1 cellular context compared by ENCODE assay signal in the genomic region with DNA sequence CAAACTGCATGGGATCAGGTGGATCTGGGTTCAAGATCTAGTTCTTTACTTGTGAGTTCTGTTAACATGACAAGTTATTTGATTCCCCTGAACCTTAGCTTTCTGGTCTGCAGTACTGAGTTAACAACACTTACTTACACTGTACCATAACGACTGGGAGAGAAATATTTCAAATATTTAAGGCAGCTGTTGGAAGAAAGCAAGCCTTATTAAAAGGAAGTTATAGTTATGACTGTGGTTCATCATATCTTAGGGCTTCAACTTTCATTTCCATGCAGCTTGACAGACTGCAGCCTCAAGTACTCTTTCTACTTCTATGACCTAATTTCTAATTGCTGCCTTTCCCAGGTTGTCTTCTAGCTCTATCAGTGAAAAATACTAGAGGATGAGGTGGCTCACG.
TF ChIP-seq lines count a peak whose summit lies in the region.

No MANE protein-coding gene starts in this region.

TF ChIP-seq in IMR-90, 13 proteins besides CTCF, POLR2A, EP300 and RAD21:
- TF ChIP-seq CEBPB (IDR thresholded peaks at IDR 0.05; ENCODE audit: low read depth, low read length) (no peak), MAFK (IDR thresholded peaks at IDR 0.05; ENCODE audit: low read depth, low read length) (no peak), RCOR1 (IDR thresholded peaks at IDR 0.05; ENCODE audit: insufficient replicate concordance, low read length) (no peak), MAZ (IDR thresholded peaks at IDR 0.05; ENCODE audit: borderline replicate concordance, low read depth, low read length) (no peak), BHLHE40 (IDR thresholded peaks at IDR 0.05; ENCODE audit: low read depth, low read length) (no peak), CHD1 (IDR thresholded peaks at IDR 0.05; ENCODE audit: low read depth, low read length) (no peak), NFE2L2 (IDR thresholded peaks at IDR 0.05; ENCODE audit: low read depth, low read length) (no peak)
- TF ChIP-seq, protein P1, sequence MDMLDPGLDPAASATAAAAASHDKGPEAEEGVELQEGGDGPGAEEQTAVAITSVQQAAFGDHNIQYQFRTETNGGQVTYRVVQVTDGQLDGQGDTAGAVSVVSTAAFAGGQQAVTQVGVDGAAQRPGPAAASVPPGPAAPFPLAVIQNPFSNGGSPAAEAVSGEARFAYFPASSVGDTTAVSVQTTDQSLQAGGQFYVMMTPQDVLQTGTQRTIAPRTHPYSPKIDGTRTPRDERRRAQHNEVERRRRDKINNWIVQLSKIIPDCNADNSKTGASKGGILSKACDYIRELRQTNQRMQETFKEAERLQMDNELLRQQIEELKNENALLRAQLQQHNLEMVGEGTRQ (IDR thresholded peaks at IDR 0.05; ENCODE audit: low read depth, low read length), result no peak
- TF ChIP-seq, protein P2, sequence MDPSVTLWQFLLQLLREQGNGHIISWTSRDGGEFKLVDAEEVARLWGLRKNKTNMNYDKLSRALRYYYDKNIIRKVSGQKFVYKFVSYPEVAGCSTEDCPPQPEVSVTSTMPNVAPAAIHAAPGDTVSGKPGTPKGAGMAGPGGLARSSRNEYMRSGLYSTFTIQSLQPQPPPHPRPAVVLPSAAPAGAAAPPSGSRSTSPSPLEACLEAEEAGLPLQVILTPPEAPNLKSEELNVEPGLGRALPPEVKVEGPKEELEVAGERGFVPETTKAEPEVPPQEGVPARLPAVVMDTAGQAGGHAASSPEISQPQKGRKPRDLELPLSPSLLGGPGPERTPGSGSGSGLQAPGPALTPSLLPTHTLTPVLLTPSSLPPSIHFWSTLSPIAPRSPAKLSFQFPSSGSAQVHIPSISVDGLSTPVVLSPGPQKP (IDR thresholded peaks at IDR 0.05; ENCODE audit: borderline replicate concordance, low read depth, low read length), result no peak
